Comparison of ENCODE assay signal across 12 cellular contexts in genomic region chr20:20366896-20367680, GRCh38. TPM values are rescaled to one million over a fixed set of nuclear protein-coding genes. Genes with fewer than 3 reads are reported as not detected.
DNase-seq lines count a peak whose midpoint lies in the region; ATAC-seq, FAIRE-seq and TF ChIP-seq lines count a peak whose summit lies in the region.
"Had no signal": no experiment of that assay in that cellular context is flagged by ENCODE, and none has a peak within 500 bp of the region (broad histone marks: within the 10 kb centered on the region; RNA-seq: fewer than 3 reads in every experiment).

No MANE protein-coding gene starts in this region.

- H2BK12ac ChIP-seq in H1 (ENCODE audit: low read depth, low read length) = peak overlapping the region; percentile 9; the same call in 1 of the 2 replicates

- no peak for TF ChIP-seq CTCF in H1 (IDR thresholded peaks at IDR 0.05; ENCODE audit: control extremely low read depth in 1 of 3, insufficient read depth in 1 of 3, low read depth in 1 of 3, low read length in 3 of 3)
- TF ChIP-seq CTCF in smooth muscle cell (IDR thresholded peaks at IDR 0.05; ENCODE audit: borderline replicate concordance, insufficient read depth, poor library complexity, severe bottlenecking) = no peak

- peaks cover 39% of the 10 kb centered on the region; the same call in 1 of the 2 replicates for H3K23me2 ChIP-seq in H1 (ENCODE audit: low read depth, low read length)

- peak overlapping the region; percentile 46 for H3K4ac ChIP-seq in H1 (replicated peaks; ENCODE audit: insufficient read length, low read depth, low read length)

- H4K20me1 ChIP-seq in H1 (replicated peaks in 1 of 2; ENCODE audit: control insufficient read depth in 1 of 2, insufficient read depth in 2 of 2, low read length in 2 of 2) = peaks cover 0 to 1% of the 10 kb centered on the region in 2 experiments
- no peaks in the 10 kb centered on the region for H4K20me1 ChIP-seq in smooth muscle cell (ENCODE audit: low read depth)

- FAIRE-seq in H1 (lab: Jason Lieb, UNC) = no peak
- FAIRE-seq: TTC549 had no signal

- H3K27ac ChIP-seq in H1 (ENCODE audit: low read depth, low read length) (no peak overlapping the region), smooth muscle cell (ENCODE audit: low read depth) (no peak overlapping the region)
- H3K27ac ChIP-seq: ovary had no signal

- no peak for TF ChIP-seq RAD21 in H1 (IDR thresholded peaks at IDR 0.05 in 1 of 2, conservative IDR thresholded peaks at IDR 0.05 in 1 of 2; ENCODE audit: low read depth in 2 of 2, low read length in 2 of 2)

- H3K79me2 ChIP-seq in H1 (ENCODE audit: control insufficient read depth in 1 of 2, insufficient read depth in 2 of 2, low read length in 2 of 2) (no peaks in the 10 kb centered on the region), smooth muscle cell (ENCODE audit: low read depth) (no peaks in the 10 kb centered on the region)

- TF ChIP-seq EP300 in H1 (IDR thresholded peaks at IDR 0.05; ENCODE audit: borderline replicate concordance in 1 of 2, low read depth in 2 of 2, low read length in 2 of 2) = no peak

- H2BK120ac ChIP-seq in H1 (replicated peaks; ENCODE audit: low read depth, low read length) = no peak overlapping the region

- 0% methylated on average over 37 of the region's 70 CpGs; no CpG with 5 or more reads in 1 of the 2 experiments for WGBS in H1 (ENCODE audit: extremely low coverage in 1 of 2, insufficient coverage in 1 of 2, insufficient read length in 1 of 2, insufficient replicate concordance in 2 of 2, low coverage in 1 of 2, low lambda C conversion rate in 2 of 2, missing lambda C conversion rate in 1 of 2), 2 experiments
- 2% methylated on average over 52 of the region's 70 CpGs for WGBS in smooth muscle cell (ENCODE audit: low lambda C conversion rate)

- no peaks in the 10 kb centered on the region for H3K9me3 ChIP-seq in H1 (ENCODE audit: insufficient read depth in 2 of 2, low read depth in 1 of 2, low read length in 1 of 2)
- no peaks in the 10 kb centered on the region for H3K9me3 ChIP-seq in smooth muscle cell (replicated peaks; ENCODE audit: low read depth)
- H3K9me3 ChIP-seq: ovary had no signal

- H4K5ac ChIP-seq in H1 (ENCODE audit: insufficient read length, low read depth, low read length) = peak overlapping the region; percentile 15

- H3K4me2 ChIP-seq in H1 (ENCODE audit: insufficient read depth in 1 of 2, low read depth in 2 of 2, low read length in 2 of 2) (peak overlapping the region; percentile 75 to 84), smooth muscle cell (peak overlapping the region; percentile 53)

- no peak overlapping the region for H3K56ac ChIP-seq in H1 (replicated peaks; ENCODE audit: insufficient read length, low read depth, low read length)

- H3K79me1 ChIP-seq in H1 (ENCODE audit: low read depth, low read length) = no peaks in the 10 kb centered on the region

- TF ChIP-seq POLR2A in H1 (IDR thresholded peaks at IDR 0.05; ENCODE audit: control extremely low read depth in 1 of 2, low read depth in 2 of 2, low read length in 2 of 2) = peak in 1 of 2 experiments; percentile 60; a peak in 2 of 3 replicates

- no peak overlapping the region for H2BK5ac ChIP-seq in H1 (ENCODE audit: low read depth, low read length)

- no peak overlapping the region for H2BK20ac ChIP-seq in H1 (ENCODE audit: low read length)

- H2AFZ ChIP-seq in H1 (ENCODE audit: low read length) (no peak overlapping the region), smooth muscle cell (ENCODE audit: low read depth) (no peak overlapping the region)

- H3K4me3 ChIP-seq in H1 (ENCODE audit: extremely low read depth in 1 of 4, insufficient read depth in 2 of 4, low read depth in 3 of 4, low read length in 4 of 4) = peak overlapping the region; percentile 21 to 71 (median 54); a peak in 7 of 8 replicates
- no peak overlapping the region for H3K4me3 ChIP-seq in smooth muscle cell
- H3K4me3 ChIP-seq: ovary had no signal

- no peak overlapping the region for H3K23ac ChIP-seq in H1 (ENCODE audit: insufficient read length)

- no peak overlapping the region for H3K14ac ChIP-seq in H1 (ENCODE audit: insufficient read length)

- POLR2A ChIA-PET in H1 (lab: Charles Lee; ENCODE audit: partially characterized antibody) = interaction anchor here (1.0 kb wide), 1 partner anchor 110 kb away, joined by 3 read pairs; no protein-coding TSS in a partner anchor

- H2BK15ac ChIP-seq in H1 (ENCODE audit: low read length) = no peak overlapping the region

- H4K8ac ChIP-seq in H1 (ENCODE audit: extremely low read depth, insufficient read depth, low read length) = peak overlapping the region; percentile 81; the same call in 1 of the 2 replicates

- no peak overlapping the region for H2AK5ac ChIP-seq in H1 (ENCODE audit: low read depth, low read length)

- CTCF ChIA-PET in H1 (lab: Charles Lee; ENCODE audit: partially characterized antibody) = no interaction called here

- peak; percentile 68 for DNase-seq in NCI-H2227 treated with DMSO at 0.1 percent for 48 hours (lab: John Stamatoyannopoulos, UW)
- no peak for DNase-seq in NCI-H2227 (lab: John Stamatoyannopoulos, UW; ENCODE audit: unreplicated experiment)
- peak; percentile 83 for DNase-seq in NCI-H345 (lab: John Stamatoyannopoulos, UW)
- peak in 1 of 2 experiments; percentile 84 for DNase-seq in H1 (ENCODE audit: low read depth in 1 of 2, low spot score in 2 of 2)
- DNase-seq in smooth muscle cell (lab: John Stamatoyannopoulos, UW; ENCODE audit: unreplicated experiment) = no peak
- DNase-seq in NCI-H2171 treated with DMSO at 0.1 percent for 48 hours (lab: John Stamatoyannopoulos, UW) = no peak
- DNase-seq: erythroblast, ovary had no signal

- ATAC-seq in HG02870 (IDR thresholded peaks at IDR 0.05; ENCODE audit: unreplicated experiment) (no peak), GM18867 (IDR thresholded peaks at IDR 0.05; ENCODE audit: unreplicated experiment) (no peak)

- H3F3A ChIP-seq in smooth muscle cell (ENCODE audit: low read depth) = no peaks in the 10 kb centered on the region

- peaks cover 32 to 87% (median 67%) of the 10 kb centered on the region in 4 experiments for H3K27me3 ChIP-seq in H1 (replicated peaks in 1 of 4; ENCODE audit: control insufficient read depth in 3 of 4, extremely low read depth in 1 of 4, insufficient read depth in 3 of 4, low read length in 3 of 4)
- H3K27me3 ChIP-seq in smooth muscle cell (ENCODE audit: low read depth) = peaks cover 97% of the 10 kb centered on the region

- peak overlapping the region; percentile 69 for H4K91ac ChIP-seq in H1 (replicated peaks; ENCODE audit: insufficient read length, low read length)

- H3K36me3 ChIP-seq in H1 (ENCODE audit: control insufficient read depth in 2 of 4, insufficient read depth in 4 of 4, low read length in 3 of 4) = no peaks in the 10 kb centered on the region
- no peaks in the 10 kb centered on the region for H3K36me3 ChIP-seq in smooth muscle cell (ENCODE audit: low read depth)
- H3K36me3 ChIP-seq: ovary had no signal

- H3K4me1 ChIP-seq in H1 (replicated peaks in 1 of 4; ENCODE audit: control insufficient read depth in 3 of 4, insufficient read depth in 4 of 4, low read length in 3 of 4) (peaks cover 8 to 36% (median 8%) of the 10 kb centered on the region in 4 experiments), smooth muscle cell (ENCODE audit: low read depth) (peaks cover 6% of the 10 kb centered on the region)

- H3K9ac ChIP-seq in H1 (replicated peaks in 1 of 4; ENCODE audit: extremely low read depth in 1 of 4, low read depth in 3 of 4, low read length in 3 of 4) = peak overlapping the region in 2 of 4 experiments; percentile 19 to 25; a peak in 3 of 7 replicates
- H3K9ac ChIP-seq in smooth muscle cell (ENCODE audit: low read depth) = no peak overlapping the region

- peak overlapping the region; percentile 90 for H3K18ac ChIP-seq in H1 (ENCODE audit: extremely low read depth, low read length)

TF ChIP-seq in H1, 55 proteins besides CTCF, POLR2A, EP300 and RAD21 (continues in another document):
- peak; percentile 19; the same call in 1 of the 2 replicates for TF ChIP-seq TBP (IDR thresholded peaks at IDR 0.05; ENCODE audit: low read depth, low read length)
- 0 out of 4 replicates have a peak, but pooled peaks of 1 of the 2 experiments have one; percentile 13 for TF ChIP-seq HDAC2 (IDR thresholded peaks at IDR 0.05; ENCODE audit: borderline replicate concordance in 1 of 2, low read depth in 2 of 2, low read length in 2 of 2)
- 0 out of 2 replicates have a peak, but pooled peaks have one; percentile 22 for TF ChIP-seq GTF2F1 (IDR thresholded peaks at IDR 0.05; ENCODE audit: borderline replicate concordance, low read depth, low read length)
- TF ChIP-seq RNF2 (IDR thresholded peaks at IDR 0.05; ENCODE audit: borderline replicate concordance, low read depth, low read length, missing control alignments, poor library complexity, severe bottlenecking) = peak; percentile 55
- TF ChIP-seq KDM4A (IDR thresholded peaks at IDR 0.05; ENCODE audit: low read depth, low read length, severe bottlenecking) = peak; percentile 62
- TF ChIP-seq MAFK (IDR thresholded peaks at IDR 0.05; ENCODE audit: low read depth, low read length) = no peak
- TF ChIP-seq CBX8 (IDR thresholded peaks at IDR 0.05; ENCODE audit: borderline replicate concordance, low read depth, low read length) = no peak
- TF ChIP-seq SUZ12 (IDR thresholded peaks at IDR 0.05; ENCODE audit: low read length) = peak; percentile 42; the same call in 1 of the 2 replicates
- TF ChIP-seq MAX (IDR thresholded peaks at IDR 0.05) = peak; percentile 95
- 0 out of 2 replicates have a peak, but pooled peaks have one; percentile 1 for TF ChIP-seq TAF1 (IDR thresholded peaks at IDR 0.05; ENCODE audit: low read depth, low read length)
- no peak for TF ChIP-seq BCL11A (IDR thresholded peaks at IDR 0.05; ENCODE audit: low read depth in 2 of 2, low read length in 2 of 2)
- TF ChIP-seq EZH2 (IDR thresholded peaks at IDR 0.05; ENCODE audit: low read depth, low read length, severe bottlenecking) = peak; percentile 65
- TF ChIP-seq ZNF274 (IDR thresholded peaks at IDR 0.05; ENCODE audit: borderline replicate concordance, extremely low read depth, low read length) = no peak
- TF ChIP-seq SP4 (IDR thresholded peaks at IDR 0.05; ENCODE audit: low read length) = no peak

RNA-seq across cellular contexts. Expression of gene INSM1, which starts 0.8 kb away (rescaled TPM):
- 2.5 and 2.9 TPM in 2 replicates for total RNA-seq in H1 (2021; fragmentation: NEBNext Ultra II Directional; extraction: Animal tissue kit (Norgen Biotek cat#: 25700))
- polyA plus RNA-seq in H1 (2011; rRNA removed) = 0.86 and 1.4 TPM in 2 replicates
- polyA plus RNA-seq in H1 (2011; cell fraction: cytosol; rRNA removed) = 1.1 TPM
- 1.2 TPM for polyA plus RNA-seq in H1 (2011; cell fraction: nucleus; rRNA removed)
- polyA plus RNA-seq in H1 (2012, experiment 1 of 2) = 1.5 to 2.3 TPM (median 2.0 TPM) in 4 replicates
- 2.3 TPM for polyA plus RNA-seq in H1 (2012, experiment 2 of 2)
- polyA plus RNA-seq in H1 (2013, experiment 1 of 2) = 1.3 TPM
- 1.3 TPM for polyA plus RNA-seq in H1 (2013, experiment 2 of 2)
- 0.29 and 0.35 TPM in 2 replicates for polyA minus RNA-seq in H1 (2011; rRNA and poly(A)+ RNA removed)
- 0.73 TPM for polyA minus RNA-seq in H1 (2011; cell fraction: cytosol; rRNA and poly(A)+ RNA removed)
- polyA minus RNA-seq in H1 (2011; cell fraction: nucleus; rRNA and poly(A)+ RNA removed) = 2.8 TPM
- not detected in 2 replicates for total RNA-seq in smooth muscle cell
- polyA plus RNA-seq in smooth muscle cell = not detected in 2 replicates
- total RNA-seq: HT1080, ovary had no signal

Comparison
In these comparisons a context has a peak if more than half of its experiments do, and no peak if none do; other contexts are left out.
1. DNase-seq: peak in NCI-H2227 treated with DMSO at 0.1 percent for 48 hours (single experiment) and NCI-H345 (single experiment); none in NCI-H2227 (single experiment), smooth muscle cell (single experiment) and NCI-H2171 treated with DMSO at 0.1 percent for 48 hours (single experiment).